29 cellular contexts compared by ENCODE assay signal in the genomic region with DNA sequence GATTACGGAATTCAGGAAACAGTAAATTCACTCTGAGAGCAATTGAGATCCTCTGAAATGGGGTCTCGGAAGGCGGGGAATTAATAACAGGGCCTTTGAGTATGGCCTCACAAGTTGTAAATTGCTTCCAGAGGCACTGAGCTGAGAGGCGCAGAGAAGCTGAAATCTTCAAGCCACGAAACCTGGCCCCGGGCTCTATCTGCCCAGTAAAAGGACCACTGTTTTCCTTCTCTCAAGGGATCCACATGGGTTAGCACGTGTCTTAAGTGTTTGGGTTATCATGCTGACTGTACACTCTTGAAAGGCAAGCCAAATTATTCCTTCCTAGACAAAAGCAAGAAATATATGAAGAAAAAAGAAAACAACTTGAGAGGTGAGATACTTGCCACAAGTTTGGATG.
"Had no signal": no experiment of that assay in that cellular context is flagged by ENCODE, and none has a peak within 500 bp of the region (broad histone marks: within the 10 kb centered on the region; RNA-seq: fewer than 3 reads in every experiment).

No MANE protein-coding gene starts in this region.

- H3K27ac Mint-ChIP-seq: naive thymus-derived CD8-positive, alpha-beta T cell; natural killer cell treated with Interleukin-12 subunit alpha and Interleukin-12 subunit beta and Interleukin-15 and Interleukin-18, amount 100 ng/mL, for 72 hours; nephron progenitor cell; neural progenitor cell; progenitor cell of endocrine pancreas; stimulated activated effector memory CD8-positive, alpha-beta T cell treated with anti-CD3 and anti-CD28 coated beads, Interleukin-12 subunit alpha, Interleukin-12 subunit beta, amount 100 ng/mL, for 72 hours; stimulated activated naive B cell treated with anti-CD40 and anti-IgM and Interleukin-4, amounts not matched to agents 10 μg/mL and 1 μg/mL and 100 μg/mL, for 72 hours; stimulated activated naive CD8-positive, alpha-beta T cell treated with anti-CD3 and anti-CD28 coated beads, Interleukin-15, Interleukin-2, amounts not matched to agents 100 ng/mL and 50 ng/mL, for 24 hours had no signal

- H3K4me1 ChIP-seq: neural progenitor cell, parathyroid adenoma, psoas muscle, right lobe of liver, stomach, thyroid gland, tibial nerve, upper lobe of left lung, vagina had no signal

- H3K36me3 ChIP-seq: neural progenitor cell, ovary, right lobe of liver, stomach, thoracic aorta, thyroid gland, tibial nerve, upper lobe of left lung, vagina had no signal

- H3K27ac ChIP-seq: neural progenitor cell, ovary, parathyroid adenoma, psoas muscle, right lobe of liver, skin epidermis, stomach, thoracic aorta, thyroid gland, tibial nerve, upper lobe of left lung, vagina had no signal

- ATAC-seq: naive thymus-derived CD8-positive, alpha-beta T cell; natural killer cell treated with Interleukin-12 subunit alpha and Interleukin-12 subunit beta and Interleukin-15 and Interleukin-18, amount 100 ng/mL, for 72 hours; psoas muscle; right cardiac atrium; right lobe of liver; stimulated activated effector memory CD8-positive, alpha-beta T cell treated with anti-CD3 and anti-CD28 coated beads, Interleukin-12 subunit alpha, Interleukin-12 subunit beta, amount 100 ng/mL, for 72 hours; stimulated activated naive B cell treated with anti-CD40 and anti-IgM and Interleukin-4, amounts not matched to agents 10 μg/mL and 1 μg/mL and 100 μg/mL, for 72 hours had no signal

- DNase-seq: naive thymus-derived CD8-positive, alpha-beta T cell; nephron progenitor cell; occipital lobe; ovary; posterior cingulate gyrus; psoas muscle; right cardiac atrium; right lobe of liver; stimulated activated CD4-positive, alpha-beta T cell treated with anti-CD3 and anti-CD28 coated beads, Interleukin-15, amount 100 ng/mL, for 24 hours; stimulated activated CD4-positive, alpha-beta T cell treated with anti-CD3 and anti-CD28 coated beads, Interleukin-2, amount 100 ng/mL, for 24 hours; stimulated activated CD4-positive, alpha-beta T cell treated with anti-CD3 and anti-CD28 coated beads, Interleukin-2, amount 100 ng/mL, for 48 hours; stimulated activated CD4-positive, alpha-beta T cell treated with anti-CD3 and anti-CD28 coated beads, Interleukin-4, amount 100 ng/mL, for 24 hours; stimulated activated naive B cell treated with anti-CD40 and anti-IgM and Interleukin-4, amounts not matched to agents 10 μg/mL and 1 μg/mL and 100 μg/mL, for 72 hours; stimulated activated naive CD4-positive, alpha-beta T cell treated with Interleukin-2 at 50 U/mL for 16 hours; stomach; thyroid gland; trophoblast cell; upper lobe of left lung had no signal

- H3K9me3 ChIP-seq: ovary, psoas muscle, right lobe of liver, stomach, thoracic aorta, thyroid gland, tibial nerve, upper lobe of left lung, vagina had no signal

- H3K4me3 ChIP-seq: neural progenitor cell, ovary, psoas muscle, right lobe of liver, skin epidermis, smooth muscle cell, stomach, thoracic aorta, thyroid gland, tibial nerve, upper lobe of left lung, vagina had no signal

- H3K27me3 Mint-ChIP-seq: naive thymus-derived CD8-positive, alpha-beta T cell; natural killer cell treated with Interleukin-12 subunit alpha and Interleukin-12 subunit beta and Interleukin-15 and Interleukin-18, amount 100 ng/mL, for 72 hours; progenitor cell of endocrine pancreas; stimulated activated naive B cell treated with anti-CD40 and anti-IgM and Interleukin-4, amounts not matched to agents 10 μg/mL and 1 μg/mL and 100 μg/mL, for 72 hours; stimulated activated naive CD8-positive, alpha-beta T cell treated with anti-CD3 and anti-CD28 coated beads, Interleukin-15, Interleukin-2, amounts not matched to agents 100 ng/mL and 50 ng/mL, for 24 hours had no signal

- H3K27me3 ChIP-seq: neural progenitor cell, ovary, right lobe of liver, stomach, thyroid gland, tibial nerve, upper lobe of left lung, vagina had no signal

- H3K9me3 Mint-ChIP-seq: stimulated activated effector memory CD8-positive, alpha-beta T cell treated with anti-CD3 and anti-CD28 coated beads, Interleukin-12 subunit alpha, Interleukin-12 subunit beta, amount 100 ng/mL, for 72 hours; stimulated activated naive CD8-positive, alpha-beta T cell treated with anti-CD3 and anti-CD28 coated beads, Interleukin-15, Interleukin-2, amounts not matched to agents 100 ng/mL and 50 ng/mL, for 24 hours had no signal

- H3K4me1 Mint-ChIP-seq: naive thymus-derived CD8-positive, alpha-beta T cell; nephron progenitor cell; stimulated activated effector memory CD8-positive, alpha-beta T cell treated with anti-CD3 and anti-CD28 coated beads, Interleukin-12 subunit alpha, Interleukin-12 subunit beta, amount 100 ng/mL, for 72 hours; stimulated activated naive B cell treated with anti-CD40 and anti-IgM and Interleukin-4, amounts not matched to agents 10 μg/mL and 1 μg/mL and 100 μg/mL, for 72 hours had no signal

- H3K36me3 Mint-ChIP-seq: naive thymus-derived CD8-positive, alpha-beta T cell; natural killer cell treated with Interleukin-12 subunit alpha and Interleukin-12 subunit beta and Interleukin-15 and Interleukin-18, amount 100 ng/mL, for 72 hours; stimulated activated effector memory CD8-positive, alpha-beta T cell treated with anti-CD3 and anti-CD28 coated beads, Interleukin-12 subunit alpha, Interleukin-12 subunit beta, amount 100 ng/mL, for 72 hours; stimulated activated naive B cell treated with anti-CD40 and anti-IgM and Interleukin-4, amounts not matched to agents 10 μg/mL and 1 μg/mL and 100 μg/mL, for 72 hours had no signal

- H3K4me3 Mint-ChIP-seq: naive thymus-derived CD8-positive, alpha-beta T cell; natural killer cell treated with Interleukin-12 subunit alpha and Interleukin-12 subunit beta and Interleukin-15 and Interleukin-18, amount 100 ng/mL, for 72 hours; nephron progenitor cell; neural progenitor cell; stimulated activated effector memory CD8-positive, alpha-beta T cell treated with anti-CD3 and anti-CD28 coated beads, Interleukin-12 subunit alpha, Interleukin-12 subunit beta, amount 100 ng/mL, for 72 hours; stimulated activated naive B cell treated with anti-CD40 and anti-IgM and Interleukin-4, amounts not matched to agents 10 μg/mL and 1 μg/mL and 100 μg/mL, for 72 hours; stimulated activated naive CD8-positive, alpha-beta T cell treated with anti-CD3 and anti-CD28 coated beads, Interleukin-15, Interleukin-2, amounts not matched to agents 100 ng/mL and 50 ng/mL, for 24 hours had no signal
